7 cellular contexts compared by ENCODE assay signal in genomic region chr9:125143377-125144090, GRCh38. TPM values are rescaled to one million over a fixed set of nuclear protein-coding genes. Genes with fewer than 3 reads are reported as not detected.
DNase-seq lines count a peak whose midpoint lies in the region; ATAC-seq lines count a peak whose summit lies in the region.

Gene SCAI (minus strand): TSS chr9:125143528. CDS start chr9:125143437, 91 bp downstream.

- no peaks in the 10 kb centered on the region for H3K9me3 ChIP-seq in T-helper 17 cell (ENCODE audit: control insufficient read depth, low read length, poor library complexity, severe bottlenecking)

- H3K27ac Mint-ChIP-seq in T-helper 17 cell = peak within 1 kb of the TSS; percentile 95

- H3K4me1 Mint-ChIP-seq in T-helper 17 cell = peaks cover 18% of the 10 kb centered on the region

- no peaks in the 10 kb centered on the region for H3K27me3 Mint-ChIP-seq in T-helper 17 cell

- H3K4me3 Mint-ChIP-seq in T-helper 17 cell = peak within 1 kb of the TSS; percentile 100

- peak; percentile 98 for ATAC-seq in GM18498 (IDR thresholded peaks at IDR 0.05; ENCODE audit: unreplicated experiment)
- peak; percentile 99 for ATAC-seq in HG02938 (IDR thresholded peaks at IDR 0.05; ENCODE audit: unreplicated experiment)
- peak; percentile 99 for ATAC-seq in T-helper 17 cell

- peaks cover 3% of the 10 kb centered on the region for H3K36me3 Mint-ChIP-seq in T-helper 17 cell (ENCODE audit: low read depth)

- peak; percentile 95 for DNase-seq in NCI-H1694 treated with DMSO at 0.1 percent for 48 hours (lab: John Stamatoyannopoulos, UW)
- DNase-seq in T-helper 17 cell = peak; percentile 94 to 98 (median 96)
- DNase-seq in anterior cingulate cortex (lab: John Stamatoyannopoulos, UW) = peak; percentile 54 to 99 (median 97)
- peak; percentile 99 for DNase-seq in hepatic stellate cell (ENCODE audit: low spot score)
- DNase-seq in renal cortical epithelial cell (ENCODE audit: low read depth) = peak; percentile 94

RNA-seq across cellular contexts. Expression of gene SCAI, which starts in this region (rescaled TPM):
- total RNA-seq in T-helper 17 cell (10 to 100 TPM in 1 of 2 donors, 1 to 10 TPM in 1; 7.2 to 10.5 TPM), renal cortical epithelial cell (2.4 and 9.1 TPM in 2 replicates)

Comparison
In these comparisons a context has a peak if more than half of its experiments do, and no peak if none do; other contexts are left out.
1. Peak in every context shown above with its lines: DNase-seq and ATAC-seq.